In genomic region chr6:16483315-16483875, GRCh38 we compare ENCODE assay signal across 11 cellular contexts.
A peak's percentile ranks its signal among the peaks of the same experiment; 100 is the strongest.
DNase-seq lines count a peak whose midpoint lies in the region; ATAC-seq and TF ChIP-seq lines count a peak whose summit lies in the region.
"Had no signal": no experiment of that assay in that cellular context is flagged by ENCODE, and none has a peak within 500 bp of the region (broad histone marks: within the 10 kb centered on the region; RNA-seq: fewer than 3 reads in every experiment).

No MANE protein-coding gene starts in this region.

- H3K9ac ChIP-seq in KMS-11: peak overlapping the region; percentile 50

- TF ChIP-seq CTCF in CD8-positive, alpha-beta T cell (IDR thresholded peaks at IDR 0.05): no peak
- TF ChIP-seq CTCF in KMS-11 (conservative IDR thresholded peaks at IDR 0.05; ENCODE audit: low read depth, low read length) (no peak; the same call in 1 of the 2 replicates), GM20000 (IDR thresholded peaks at IDR 0.05; ENCODE audit: extremely low read depth, missing control alignments) (no peak)

- CTCF ChIA-PET in CD8-positive, alpha-beta T cell (lab: Charles Lee): interaction anchor here (0.6 to 1.2 kb wide), 2 partner anchors 13 to 29 kb away, joined by 3 read pairs; no protein-coding TSS in a partner anchor

- peaks cover 82% of the 10 kb centered on the region for H3K4me1 Mint-ChIP-seq in CD8-positive, alpha-beta T cell (ENCODE audit: low read depth)
- H3K4me1 Mint-ChIP-seq in effector memory CD8-positive, alpha-beta T cell (ENCODE audit: low read depth in 2 of 2): peaks cover 53 to 89% of the 10 kb centered on the region in 2 donors
- H3K4me1 Mint-ChIP-seq: CD14-positive monocyte, naive B cell had no signal

- intact Hi-C loops in CD8-positive, alpha-beta T cell (cut with DNase I, micrococcal nuclease): loop anchor here (1.0 to 10.0 kb wide), 8 partner anchors 46 to 1121 kb away; partner anchors contain the start of genes ATXN1 (in 2 of the 2), FAM8A1 (in 1 of the 2) and MYLIP (in 1 of the 2)

- H3K4me3 Mint-ChIP-seq in CD8-positive, alpha-beta T cell: peak overlapping the region; percentile 63
- peak overlapping the region; percentile 38 to 68 for H3K4me3 Mint-ChIP-seq in effector memory CD8-positive, alpha-beta T cell
- H3K4me3 Mint-ChIP-seq: CD14-positive monocyte, naive B cell had no signal

- H4K20me1 ChIP-seq in KMS-11 (ENCODE audit: insufficient read depth): no peaks in the 10 kb centered on the region

- no peaks in the 10 kb centered on the region for H3K27me3 Mint-ChIP-seq in CD8-positive, alpha-beta T cell (ENCODE audit: low read depth)
- H3K27me3 Mint-ChIP-seq in effector memory CD8-positive, alpha-beta T cell: no peaks in the 10 kb centered on the region

- POLR2A ChIA-PET in CD8-positive, alpha-beta T cell (lab: Charles Lee): interaction anchor here (0.6 to 1.9 kb wide), 2 partner anchors 14 to 386 kb away, joined by 3 to 4 read pairs; no protein-coding TSS in a partner anchor

- peaks cover 15% of the 10 kb centered on the region; the same call in 1 of the 2 replicates for H3K79me2 ChIP-seq in KMS-11 (ENCODE audit: insufficient read depth, low read depth)

- H3K27ac Mint-ChIP-seq in CD8-positive, alpha-beta T cell: peak overlapping the region; percentile 97
- peak overlapping the region; percentile 81 to 98 for H3K27ac Mint-ChIP-seq in effector memory CD8-positive, alpha-beta T cell
- H3K27ac Mint-ChIP-seq: CD14-positive monocyte, naive B cell had no signal

- peak overlapping the region; percentile 70 for H3K4me2 ChIP-seq in KMS-11

- H3K36me3 ChIP-seq in CD8-positive, alpha-beta T cell (ENCODE audit: insufficient read depth, low read length): no peaks in the 10 kb centered on the region
- no peaks in the 10 kb centered on the region for H3K36me3 ChIP-seq in KMS-11 (ENCODE audit: insufficient read depth)

- ATAC-seq in CD8-positive, alpha-beta T cell: peak; percentile 41
- peak; percentile 52 for ATAC-seq in GM19372 (IDR thresholded peaks at IDR 0.05; ENCODE audit: low read depth, unreplicated experiment)
- peak; percentile 39 for ATAC-seq in effector memory CD8-positive, alpha-beta T cell (replicated peaks)
- no peak for ATAC-seq in HG03039 (IDR thresholded peaks at IDR 0.05; ENCODE audit: unreplicated experiment)

- H3K27ac ChIP-seq in CD8-positive, alpha-beta T cell (ENCODE audit: low read depth, low read length): peak overlapping the region; percentile 20
- H3K27ac ChIP-seq in KMS-11: peak overlapping the region; percentile 94

- peak overlapping the region; percentile 5; the same call in 1 of the 2 replicates for H2AFZ ChIP-seq in KMS-11 (ENCODE audit: low read depth)

- peaks cover 25% of the 10 kb centered on the region for H3K36me3 Mint-ChIP-seq in CD8-positive, alpha-beta T cell
- H3K36me3 Mint-ChIP-seq in effector memory CD8-positive, alpha-beta T cell (ENCODE audit: insufficient read depth): peaks cover 36% of the 10 kb centered on the region
- H3K36me3 Mint-ChIP-seq: naive B cell had no signal

- peaks cover 2% of the 10 kb centered on the region for H3K9me3 Mint-ChIP-seq in CD8-positive, alpha-beta T cell
- H3K9me3 Mint-ChIP-seq in effector memory CD8-positive, alpha-beta T cell: no peaks in the 10 kb centered on the region

- no peak overlapping the region for H3K4me3 ChIP-seq in CD8-positive, alpha-beta T cell (ENCODE audit: low read depth, low read length)
- no peak overlapping the region for H3K4me3 ChIP-seq in KMS-11 (IDR thresholded peaks at IDR 0.05; ENCODE audit: insufficient read depth, low read depth, low read length)

- H3K9me3 ChIP-seq in CD8-positive, alpha-beta T cell (ENCODE audit: low read length): peaks cover 4% of the 10 kb centered on the region

- peak in 1 of 7 experiments; percentile 50 for DNase-seq in CD8-positive, alpha-beta T cell
- DNase-seq in effector memory CD8-positive, alpha-beta T cell: peak in 1 of 3 experiments; percentile 28
- DNase-seq in GM19240 (ENCODE audit: insufficient read length, low spot score) (no peak), GM20000 (ENCODE audit: low spot score) (no peak), kidney glomerular epithelial cell (lab: John Stamatoyannopoulos, UW) (no peak)
- DNase-seq: naive B cell, NCI-H1105 had no signal

- peaks cover 77% of the 10 kb centered on the region for H3K4me1 ChIP-seq in CD8-positive, alpha-beta T cell (ENCODE audit: insufficient read depth, low read length)
- peaks cover 87% of the 10 kb centered on the region for H3K4me1 ChIP-seq in KMS-11 (ENCODE audit: low read depth, poor library complexity, severe bottlenecking)

- H3K27me3 ChIP-seq in CD8-positive, alpha-beta T cell (ENCODE audit: insufficient read depth, low read length): no peaks in the 10 kb centered on the region
- no peaks in the 10 kb centered on the region for H3K27me3 ChIP-seq in KMS-11 (ENCODE audit: insufficient read depth, low read depth)
